In the genomic region with DNA sequence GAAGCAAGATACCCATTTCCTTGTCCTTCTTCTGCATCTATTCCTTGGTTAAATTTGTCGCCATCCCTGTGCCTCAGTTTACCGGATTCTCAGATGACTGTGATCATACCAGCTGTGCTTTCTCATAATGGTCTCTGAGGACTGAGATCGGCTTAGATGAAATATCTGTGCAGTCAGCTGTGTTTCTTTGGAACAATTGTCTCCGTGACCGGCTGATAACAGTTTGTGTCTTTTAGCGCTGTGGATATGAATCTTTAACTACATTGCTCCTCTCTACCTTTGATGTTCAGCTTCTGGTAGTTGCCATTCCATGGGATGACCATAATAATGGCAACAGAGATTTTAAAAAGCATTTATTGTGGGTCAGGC, we compare ENCODE assay signal across 8 cellular contexts. TPM values are rescaled to one million over a fixed set of nuclear protein-coding genes. Genes with fewer than 3 reads are reported as not detected.
A peak's percentile ranks its signal among the peaks of the same experiment; 100 is the strongest.
DNase-seq lines count a peak whose midpoint lies in the region; ATAC-seq and TF ChIP-seq lines count a peak whose summit lies in the region.

No MANE protein-coding gene starts in this region.

- WGBS in mesodermal cell (ENCODE audit: insufficient coverage in 2 of 2), 2 experiments = 10 to 36% methylated on average over 2 to 6 of the region's 6 CpGs

- peaks cover 0 to 23% of the 10 kb centered on the region in 2 donors for H3K4me1 ChIP-seq in right atrium auricular region
- no peaks in the 10 kb centered on the region for H3K4me1 ChIP-seq in mesodermal cell (ENCODE audit: control insufficient read depth, insufficient read depth, low read length, poor library complexity, severe bottlenecking)
- H3K4me1 ChIP-seq in vagina = peaks cover 30% of the 10 kb centered on the region

- DNase-seq in right atrium auricular region (ENCODE audit: low spot score) (no peak), Right ventricle myocardium superior (no peak), brain pericyte (ENCODE audit: low read depth, low spot score) (peak; percentile 11), vagina (ENCODE audit: extremely low spot score in 2 of 2) (no peak), DMS79 (lab: John Stamatoyannopoulos, UW) (no peak)
- DNase-seq in central memory CD4-positive, alpha-beta T cell = no peak

- no peak for ATAC-seq in Right ventricle myocardium superior (ENCODE audit: poor library complexity)
- no peak for ATAC-seq in GM18519 (IDR thresholded peaks at IDR 0.05; ENCODE audit: low FRiP score, unreplicated experiment)

- H3K9me3 ChIP-seq in right atrium auricular region = no peaks in the 10 kb centered on the region
- H3K9me3 ChIP-seq in mesodermal cell (ENCODE audit: control insufficient read depth, low read length) = no peaks in the 10 kb centered on the region
- no peaks in the 10 kb centered on the region for H3K9me3 ChIP-seq in vagina

- no peak for TF ChIP-seq POLR2A in vagina (IDR thresholded peaks at IDR 0.05)

- H3K27me3 ChIP-seq in right atrium auricular region (no peaks in the 10 kb centered on the region), vagina (no peaks in the 10 kb centered on the region)

- peak overlapping the region; percentile 70 to 81 for H3K27ac ChIP-seq in right atrium auricular region
- no peak overlapping the region for H3K27ac ChIP-seq in mesodermal cell (ENCODE audit: low read depth, low read length, severe bottlenecking)
- H3K27ac ChIP-seq in vagina = peak overlapping the region; percentile 72

- intact Hi-C loops in Right ventricle myocardium superior (cut with DNase I) (no loop called here), vagina (cut with DNase I) (no loop called here)

- TF ChIP-seq CTCF in right atrium auricular region (IDR thresholded peaks at IDR 0.05) (no peak), vagina (IDR thresholded peaks at IDR 0.05) (no peak)

- H3K36me3 ChIP-seq in right atrium auricular region (no peaks in the 10 kb centered on the region), mesodermal cell (ENCODE audit: control insufficient read depth, insufficient read depth, low read length) (peaks cover 20% of the 10 kb centered on the region), vagina (no peaks in the 10 kb centered on the region)

- H3K4me3 ChIP-seq in right atrium auricular region (peak overlapping the region; percentile 78 to 93), mesodermal cell (ENCODE audit: extremely low read depth, insufficient read depth, low read length, poor library complexity, severe bottlenecking) (peak overlapping the region; percentile 77), vagina (peak overlapping the region; percentile 66 to 91)

RNA-seq across cellular contexts. Expression of a gene that starts 0.5 kb away (rescaled TPM):
- total RNA-seq in right atrium auricular region (10 to 100 TPM; 73.6 to 90.6 TPM), Right ventricle myocardium superior (75.3 TPM), vagina (70.5 TPM)
- polyA plus RNA-seq in mesodermal cell (2013, experiment 1 of 2) = 70.8 TPM
- polyA plus RNA-seq in mesodermal cell (2013, experiment 2 of 2) = 63.8 TPM

RNA-seq across cellular contexts. Expression of a gene that starts 0.8 kb away (rescaled TPM):
- total RNA-seq in right atrium auricular region (1 to 10 TPM; 1.8 to 2.3 TPM), Right ventricle myocardium superior (2.0 TPM), vagina (4.4 TPM)
- 8.5 TPM for polyA plus RNA-seq in mesodermal cell (2013, experiment 1 of 2)
- 9.4 TPM for polyA plus RNA-seq in mesodermal cell (2013, experiment 2 of 2)
